ENCODE assay signal across 1 cellular context in the genomic region with DNA sequence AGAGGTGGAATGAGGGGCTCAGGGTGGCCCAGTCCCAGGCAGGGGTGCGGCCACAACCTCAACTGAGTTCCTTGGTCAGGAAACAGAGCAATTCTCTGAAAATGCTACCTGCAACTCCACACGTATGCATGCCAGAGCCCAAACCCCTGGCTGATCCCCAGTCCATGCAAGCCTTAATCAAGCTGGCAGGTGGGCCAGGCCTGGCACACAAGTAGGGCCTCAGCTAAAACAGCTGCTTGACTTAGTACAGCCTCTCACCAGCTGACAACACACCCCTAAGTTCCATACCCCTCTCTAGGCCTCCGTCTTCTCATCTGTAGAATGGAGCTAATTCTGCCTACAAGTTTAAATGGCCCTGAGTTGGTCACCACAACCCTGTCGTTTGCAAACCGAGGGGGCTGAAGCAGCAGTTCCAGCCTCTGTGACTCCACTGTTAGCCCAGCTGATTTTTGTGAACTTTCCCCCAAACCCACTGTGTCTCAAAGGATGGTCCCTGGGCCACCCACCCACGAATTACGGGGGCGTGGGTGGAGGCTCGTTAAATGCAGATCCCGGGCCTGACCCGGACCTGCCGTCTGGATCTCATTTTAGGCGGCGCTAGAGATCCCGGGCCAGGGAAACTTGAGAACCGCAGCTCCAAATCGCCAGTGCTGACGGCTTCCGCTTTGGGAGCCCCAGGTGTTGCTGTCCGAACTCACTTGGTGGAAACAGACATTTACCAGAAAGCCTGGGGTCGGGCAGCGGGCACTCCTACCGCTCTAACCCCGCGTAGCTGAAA.
TF ChIP-seq lines count a peak whose summit lies in the region.

No MANE protein-coding gene starts in this region.

TF ChIP-seq in endothelial cell of umbilical vein, 7 proteins besides CTCF, POLR2A, EP300 and RAD21:
- TF ChIP-seq FOS (IDR thresholded peaks at IDR 0.05; ENCODE audit: borderline replicate concordance, insufficient read depth, low read length) = no peak
- no peak for TF ChIP-seq EZH2 (IDR thresholded peaks at IDR 0.05; ENCODE audit: borderline replicate concordance, low read depth, low read length, severe bottlenecking)
- no peak for TF ChIP-seq MYC (IDR thresholded peaks at IDR 0.05; ENCODE audit: low read depth, low read length)
- TF ChIP-seq, protein P1, sequence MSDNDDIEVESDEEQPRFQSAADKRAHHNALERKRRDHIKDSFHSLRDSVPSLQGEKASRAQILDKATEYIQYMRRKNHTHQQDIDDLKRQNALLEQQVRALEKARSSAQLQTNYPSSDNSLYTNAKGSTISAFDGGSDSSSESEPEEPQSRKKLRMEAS (IDR thresholded peaks at IDR 0.05; ENCODE audit: insufficient read depth, insufficient read length) = no peak
- TF ChIP-seq POLR2AphosphoS5 (IDR thresholded peaks at IDR 0.05; ENCODE audit: insufficient read depth, low read depth, low read length) = no peak
- TF ChIP-seq GATA2 (IDR thresholded peaks at IDR 0.05; ENCODE audit: insufficient read depth, insufficient read length, low read depth, low read length) = no peak
- no peak for TF ChIP-seq JUN (IDR thresholded peaks at IDR 0.05; ENCODE audit: borderline replicate concordance, insufficient read depth, insufficient read length, low read depth)
TF ChIP-seq in endothelial cell of umbilical vein: peak in this region for 0.
